Comparison of ENCODE assay signal across 15 cellular contexts in genomic region chr14:99560403-99560802, GRCh38. TPM values are rescaled to one million over a fixed set of nuclear protein-coding genes. Genes with fewer than 3 reads are reported as not detected.
DNase-seq lines count a peak whose midpoint lies in the region; ATAC-seq and TF ChIP-seq lines count a peak whose summit lies in the region.
"Had no signal": no experiment of that assay in that cellular context is flagged by ENCODE, and none has a peak within 500 bp of the region (broad histone marks: within the 10 kb centered on the region; RNA-seq: fewer than 3 reads in every experiment).

No MANE protein-coding gene starts in this region.

- H3K4me3 ChIP-seq in adrenal gland, result no peak overlapping the region
- H3K4me3 ChIP-seq in liver (ENCODE audit: low read depth in 1 of 3, low read length in 3 of 3), result no peak overlapping the region
- no peak overlapping the region for H3K4me3 ChIP-seq in rectal smooth muscle tissue (ENCODE audit: low read length)
- H3K4me3 ChIP-seq: SJSA1 had no signal

- 78 to 95% (median 90%) methylated on average over 9 to 13 of the region's 13 CpGs for WGBS in adrenal gland, 4 donors
- 97% methylated on average over 13 of the region's 13 CpGs for WGBS in liver

- DNase-seq in adrenal gland (no peak), kidney glomerular epithelial cell (lab: John Stamatoyannopoulos, UW) (no peak)
- DNase-seq: GF-D8, Karpas-422, MM.1S, NCI-H1105, NCI-H1694 treated with DMSO at 0.1 percent for 48 hours, NCI-H446 had no signal

- H3K4me1 ChIP-seq in adrenal gland (replicated peaks in 1 of 2), result peaks cover 39 to 53% of the 10 kb centered on the region in 2 donors
- H3K4me1 ChIP-seq in liver (ENCODE audit: control insufficient read depth in 4 of 4, insufficient read depth in 4 of 4, low read length in 3 of 4), result peaks cover 24 to 82% (median 73%) of the 10 kb centered on the region in 4 donors
- peaks cover 55% of the 10 kb centered on the region for H3K4me1 ChIP-seq in rectal smooth muscle tissue (ENCODE audit: control insufficient read depth, insufficient read depth, low read length)

- H3K9ac ChIP-seq in liver (ENCODE audit: low read depth in 1 of 2, low read length in 2 of 2) (no peak overlapping the region), rectal smooth muscle tissue (ENCODE audit: low read length) (no peak overlapping the region)

- intact Hi-C loops in adrenal gland (cut with DNase I), result loop anchor here in 1 of 2 donors (5.0 kb wide), 1 partner anchor 42 kb away; the partner anchor contains the start of gene CCDC85C

- H3K9me3 ChIP-seq in adrenal gland (replicated peaks in 1 of 3) (no peaks in the 10 kb centered on the region), liver (ENCODE audit: control insufficient read depth in 4 of 4, low read length in 3 of 4) (no peaks in the 10 kb centered on the region)
- H3K9me3 ChIP-seq: SJSA1 had no signal

- ATAC-seq in GM19455 (IDR thresholded peaks at IDR 0.05; ENCODE audit: unreplicated experiment) (no peak), HG03196 (IDR thresholded peaks at IDR 0.05; ENCODE audit: unreplicated experiment) (no peak), GM19023 (IDR thresholded peaks at IDR 0.05; ENCODE audit: unreplicated experiment) (no peak)

- no peak for TF ChIP-seq CTCF in C4-2B (conservative IDR thresholded peaks at IDR 0.05)
- no peak for TF ChIP-seq CTCF in adrenal gland (IDR thresholded peaks at IDR 0.05)
- no peak for TF ChIP-seq CTCF in liver (IDR thresholded peaks at IDR 0.05; ENCODE audit: low read depth, low read length, missing input control)

- H3K36me3 ChIP-seq in adrenal gland (replicated peaks in 1 of 2) (no peaks in the 10 kb centered on the region), liver (ENCODE audit: control insufficient read depth in 4 of 4, insufficient read depth in 3 of 4, low read depth in 1 of 4, low read length in 3 of 4) (no peaks in the 10 kb centered on the region), rectal smooth muscle tissue (ENCODE audit: control insufficient read depth, insufficient read depth, low read length) (no peaks in the 10 kb centered on the region)
- H3K36me3 ChIP-seq: SJSA1 had no signal

- no peak for TF ChIP-seq RAD21 in liver (IDR thresholded peaks at IDR 0.05)

- H3K27me3 ChIP-seq in adrenal gland, result no peaks in the 10 kb centered on the region
- H3K27me3 ChIP-seq in liver (ENCODE audit: control insufficient read depth in 4 of 4, insufficient read depth in 4 of 4, low read length in 3 of 4), result no peaks in the 10 kb centered on the region
- H3K27me3 ChIP-seq in rectal smooth muscle tissue (ENCODE audit: control insufficient read depth, insufficient read depth, low read length), result no peaks in the 10 kb centered on the region
- H3K27me3 ChIP-seq: SJSA1 had no signal

- H3K27ac ChIP-seq in C4-2B (peak overlapping the region; percentile 98), adrenal gland (peak overlapping the region in 3 of 5 donors; percentile 70 to 74 (median 71)), liver (ENCODE audit: low read depth in 1 of 2, low read length in 2 of 2) (peak overlapping the region; percentile 73), rectal smooth muscle tissue (ENCODE audit: low read depth, low read length) (peak overlapping the region; percentile 81)
- H3K27ac ChIP-seq: SJSA1 had no signal

- no peak for TF ChIP-seq POLR2A in adrenal gland (IDR thresholded peaks at IDR 0.05)

TF ChIP-seq in liver, 16 proteins besides CTCF, POLR2A, EP300 and RAD21:
- TF ChIP-seq EGR1 (IDR thresholded peaks at IDR 0.05; ENCODE audit: low read depth in 2 of 2), result no peak
- TF ChIP-seq, protein P1, sequence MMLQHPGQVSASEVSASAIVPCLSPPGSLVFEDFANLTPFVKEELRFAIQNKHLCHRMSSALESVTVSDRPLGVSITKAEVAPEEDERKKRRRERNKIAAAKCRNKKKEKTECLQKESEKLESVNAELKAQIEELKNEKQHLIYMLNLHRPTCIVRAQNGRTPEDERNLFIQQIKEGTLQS (IDR thresholded peaks at IDR 0.05), result no peak
- no peak for TF ChIP-seq YY1 (IDR thresholded peaks at IDR 0.05)
- TF ChIP-seq, protein P2, sequence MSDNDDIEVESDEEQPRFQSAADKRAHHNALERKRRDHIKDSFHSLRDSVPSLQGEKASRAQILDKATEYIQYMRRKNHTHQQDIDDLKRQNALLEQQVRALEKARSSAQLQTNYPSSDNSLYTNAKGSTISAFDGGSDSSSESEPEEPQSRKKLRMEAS (IDR thresholded peaks at IDR 0.05), result no peak
- TF ChIP-seq RXRA (IDR thresholded peaks at IDR 0.05), result no peak
- no peak for TF ChIP-seq HNF4G (IDR thresholded peaks at IDR 0.05)
- TF ChIP-seq SP1 (IDR thresholded peaks at IDR 0.05), result no peak
- TF ChIP-seq FOXA2 (IDR thresholded peaks at IDR 0.05), result no peak
- no peak for TF ChIP-seq HNF4A (conservative IDR thresholded peaks at IDR 0.05)
- no peak for TF ChIP-seq REST (IDR thresholded peaks at IDR 0.05)
- no peak for TF ChIP-seq TAF1 (conservative IDR thresholded peaks at IDR 0.05)
- TF ChIP-seq NR2F2 (IDR thresholded peaks at IDR 0.05), result no peak
- TF ChIP-seq JUND (IDR thresholded peaks at IDR 0.05), result no peak
- TF ChIP-seq GABPA (IDR thresholded peaks at IDR 0.05 in 1 of 2, conservative IDR thresholded peaks at IDR 0.05 in 1 of 2), result no peak
- no peak for TF ChIP-seq FOXA1 (IDR thresholded peaks at IDR 0.05)
- no peak for TF ChIP-seq ZBTB33 (IDR thresholded peaks at IDR 0.05)

RNA-seq across cellular contexts. Expression of gene CCDC85C, which starts 43.6 kb away (rescaled TPM):
- total RNA-seq in adrenal gland, result 10 to 100 TPM; 21.6 to 59.0 (median 41.3) TPM
- 10 to 100 TPM; 10.8 to 41.7 (median 23.4) TPM for polyA plus RNA-seq in adrenal gland
- 10 to 100 TPM in 1 of 2 donors, 1 to 10 TPM in 1; 7.1 to 12.1 TPM for total RNA-seq in liver
- 10 to 100 TPM in 1 of 2 donors, 1 to 10 TPM in 1; 4.0 to 23.9 TPM for polyA plus RNA-seq in liver
